Comparison of ENCODE assay signal across 8 cellular contexts in the genomic region with DNA sequence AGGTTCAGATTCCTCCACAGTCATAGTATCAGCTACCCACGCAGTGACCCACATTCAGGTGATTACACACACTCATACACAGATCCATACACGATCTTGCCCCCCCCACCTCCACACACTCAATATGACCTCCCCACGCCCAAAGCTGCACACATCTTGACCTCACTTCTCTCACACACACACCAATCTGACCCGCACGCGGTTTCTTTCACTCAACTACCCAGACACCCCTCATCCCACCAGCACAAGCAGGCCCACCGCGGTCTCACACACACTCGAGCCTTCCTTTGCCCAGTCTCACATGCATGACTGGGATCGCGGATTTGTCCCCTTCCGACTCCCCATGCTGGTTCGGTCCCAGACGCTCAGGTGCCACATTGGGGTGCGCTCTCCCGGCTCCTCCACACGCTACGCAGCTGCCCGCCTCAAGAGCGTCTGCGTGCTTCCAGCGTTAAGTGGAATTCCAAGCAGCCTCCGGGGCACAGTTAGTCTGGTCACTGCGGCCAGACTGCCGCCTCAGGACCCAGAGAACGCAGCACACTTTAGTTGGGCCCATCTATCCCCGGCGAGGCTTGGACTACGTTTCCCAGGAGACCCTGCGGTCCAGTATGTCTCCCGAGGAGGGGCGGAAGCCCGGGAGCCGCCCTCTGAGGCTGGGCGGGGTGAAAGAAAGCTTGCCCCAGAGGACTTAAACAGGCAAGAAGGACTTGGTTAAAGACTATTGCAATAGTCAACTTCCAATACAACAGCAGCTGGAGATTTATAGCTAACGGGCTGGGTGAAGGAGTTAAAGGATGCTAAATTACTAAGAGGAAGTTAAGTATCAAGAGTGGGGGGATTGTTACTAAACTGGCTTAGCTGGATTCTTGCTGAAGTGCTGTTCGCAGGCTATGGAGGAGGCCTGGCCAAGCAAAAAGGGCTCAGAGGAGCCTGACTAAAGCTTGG. TPM values are rescaled to one million over a fixed set of nuclear protein-coding genes. Genes with fewer than 3 reads are reported as not detected.
DNase-seq lines count a peak whose midpoint lies in the region; ATAC-seq and TF ChIP-seq lines count a peak whose summit lies in the region.

No MANE protein-coding gene starts in this region.

- no peaks in the 10 kb centered on the region for H3K9me3 ChIP-seq in colonic mucosa

- TF ChIP-seq CTCF in colonic mucosa (IDR thresholded peaks at IDR 0.05): no peak

- H3K4me1 ChIP-seq in colonic mucosa: peaks cover 5% of the 10 kb centered on the region

- ATAC-seq in GM18909 (IDR thresholded peaks at IDR 0.05; ENCODE audit: poor library complexity, unreplicated experiment) (peak; percentile 91), HG03175 (IDR thresholded peaks at IDR 0.05; ENCODE audit: unreplicated experiment) (peak; percentile 87)

- no peaks in the 10 kb centered on the region for H3K36me3 ChIP-seq in colonic mucosa

- H3K27ac ChIP-seq in colonic mucosa: peak overlapping the region; percentile 90
- peak overlapping the region; percentile 86 for H3K27ac ChIP-seq in layer of hippocampus (ENCODE audit: low read depth, low read length)

- H3K4me3 ChIP-seq in colonic mucosa: peak overlapping the region; percentile 72

- peak overlapping the region; percentile 82 to 93 for H3K9ac ChIP-seq in colonic mucosa (ENCODE audit: low read depth in 2 of 2, low read length in 2 of 2)

- DNase-seq in AG08396 (ENCODE audit: low spot score) (peak; percentile 89), NCI-H446 treated with DMSO at 0.1 percent for 48 hours (lab: John Stamatoyannopoulos, UW) (peak; percentile 56), colonic mucosa (peak; percentile 95)
- peak; percentile 86 to 88 for DNase-seq in activated CD4-positive, alpha-beta T cell treated with anti-CD3 and anti-CD28 coated beads for 4 hours
- DNase-seq in stimulated activated CD4-positive, alpha-beta T cell treated with anti-CD3 and anti-CD28 coated beads, Interleukin-1b, Interleukin-23, amount 100 ng/mL, for 1 hour (ENCODE audit: low read depth in 2 of 2): peak; percentile 63 to 70

- intact Hi-C loops in colonic mucosa (cut with DNase I): loop anchor here (5.0 kb wide), 1 partner anchor 163 kb away; a partner anchor contains a TSS

- H3K27me3 ChIP-seq in colonic mucosa (no peaks in the 10 kb centered on the region), layer of hippocampus (ENCODE audit: control insufficient read depth, insufficient read depth, low read length) (no peaks in the 10 kb centered on the region)

RNA-seq across cellular contexts. Expression of a gene that starts 0.7 kb away (rescaled TPM):
- 1 to 10 TPM; 2.3 to 2.9 TPM for total RNA-seq in colonic mucosa

RNA-seq across cellular contexts. Expression of a gene that starts 11.8 kb away (rescaled TPM):
- total RNA-seq in colonic mucosa: 1 to 10 TPM; 3.1 to 3.9 TPM

Comparison
In these comparisons a context has a peak if more than half of its experiments do, and no peak if none do; other contexts are left out.
1. Peak in every context shown above with its lines: DNase-seq, ATAC-seq, H3K4me3 ChIP-seq and H3K27ac ChIP-seq.